3 cellular contexts compared by ENCODE assay signal in the genomic region with DNA sequence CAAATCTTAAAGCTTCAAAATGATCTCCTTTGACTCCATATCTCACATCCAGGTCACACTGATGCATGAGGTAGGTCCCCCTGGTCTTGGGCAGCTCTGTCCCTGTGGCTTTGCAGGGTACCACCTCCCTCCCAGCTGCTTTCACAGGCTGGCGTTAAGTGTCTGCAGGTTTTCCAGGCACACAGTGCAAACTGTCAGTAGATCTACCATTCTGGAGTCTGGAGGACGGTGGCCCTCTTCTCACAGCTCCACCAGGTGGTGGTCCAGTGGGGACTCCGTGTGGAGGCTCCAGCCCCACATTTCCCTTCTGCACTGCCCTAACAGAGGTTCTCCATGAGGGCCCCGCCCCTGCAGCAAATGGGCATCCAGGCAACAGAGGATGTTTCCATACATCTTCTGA. TPM values are rescaled to one million over a fixed set of nuclear protein-coding genes. Genes with fewer than 3 reads are reported as not detected.
"Had no signal": no experiment of that assay in that cellular context is flagged by ENCODE, and none has a peak within 500 bp of the region (broad histone marks: within the 10 kb centered on the region; RNA-seq: fewer than 3 reads in every experiment).

No MANE protein-coding gene starts in this region.

RNA-seq across cellular contexts. Expression of gene OLFM1, which starts 24.0 kb away (rescaled TPM):
- total RNA-seq: myocyte; natural killer cell treated with Interleukin-12 subunit alpha and Interleukin-12 subunit beta and Interleukin-15 and Interleukin-18, amount 100 ng/mL, for 72 hours had no signal
- polyA plus RNA-seq: naive thymus-derived CD4-positive, alpha-beta T cell had no signal
